ENCODE assay signal across 9 cellular contexts in genomic region chr9:73133042-73133651, GRCh38. TPM values are rescaled to one million over a fixed set of nuclear protein-coding genes. Genes with fewer than 3 reads are reported as not detected.
DNase-seq lines count a peak whose midpoint lies in the region; ATAC-seq, FAIRE-seq and TF ChIP-seq lines count a peak whose summit lies in the region.
"Had no signal": no experiment of that assay in that cellular context is flagged by ENCODE, and none has a peak within 500 bp of the region (broad histone marks: within the 10 kb centered on the region; RNA-seq: fewer than 3 reads in every experiment).

No MANE protein-coding gene starts in this region.

- CTCF ChIA-PET in activated CD4-positive, alpha-beta T cell treated with anti-CD3 and anti-CD28 coated beads, Interleukin-2, amount 10 ng/mL, durations not matched to agents 7 days and 5 days (lab: Charles Lee): interaction anchor here (1.2 to 2.0 kb wide), 5 partner anchors 9 to 20 kb away, joined by 3 to 11 read pairs (median 3); no protein-coding TSS in a partner anchor
- CTCF ChIA-PET in T-cell (lab: Charles Lee): interaction anchor here (0.7 to 1.8 kb wide), 12 partner anchors 10 to 217 kb away, joined by 3 to 17 read pairs (median 6); no protein-coding TSS in a partner anchor

- FAIRE-seq in frontal cortex (lab: Jason Lieb, UNC): peak; percentile 80

- H3K27ac Mint-ChIP-seq in activated CD4-positive, alpha-beta T cell treated with anti-CD3 and anti-CD28 coated beads, Interleukin-2, amount 10 ng/mL, durations not matched to agents 7 days and 5 days: peak overlapping the region; percentile 94
- peak overlapping the region; percentile 95 to 97 for H3K27ac Mint-ChIP-seq in T-cell

- POLR2A ChIA-PET in activated CD4-positive, alpha-beta T cell treated with anti-CD3 and anti-CD28 coated beads, Interleukin-2, amount 10 ng/mL, durations not matched to agents 7 days and 5 days (lab: Charles Lee): no interaction called here
- POLR2A ChIA-PET in T-cell (lab: Charles Lee): interaction anchor here (0.6 to 4.1 kb wide), 11 partner anchors 10 to 39 kb away, joined by 3 to 69 read pairs (median 5); partner anchors contain the start of gene ANXA1 (in 2 of the 2)

- no peak for DNase-seq in activated CD4-positive, alpha-beta T cell treated with anti-CD3 and anti-CD28 coated beads, Interleukin-2, amount 10 ng/mL, durations not matched to agents 7 days and 5 days
- no peak for DNase-seq in activated CD4-positive, alpha-beta T cell treated with anti-CD3 and anti-CD28 coated beads for 4 hours
- DNase-seq in T-cell: no peak
- DNase-seq in frontal cortex (ENCODE audit: low spot score in 2 of 2): no peak
- no peak for DNase-seq in thoracic aorta (ENCODE audit: low spot score)
- no peak for DNase-seq in COR-L47 (lab: John Stamatoyannopoulos, UW)
- no peak for DNase-seq in cortex of kidney (lab: John Stamatoyannopoulos, UW)

- H3K27me3 Mint-ChIP-seq in activated CD4-positive, alpha-beta T cell treated with anti-CD3 and anti-CD28 coated beads, Interleukin-2, amount 10 ng/mL, durations not matched to agents 7 days and 5 days: no peaks in the 10 kb centered on the region
- H3K27me3 Mint-ChIP-seq in T-cell: no peaks in the 10 kb centered on the region

- H3K27ac ChIP-seq in thoracic aorta: peak overlapping the region; percentile 67 to 74
- H3K27ac ChIP-seq: C4-2B had no signal

- no peaks in the 10 kb centered on the region for H3K9me3 Mint-ChIP-seq in activated CD4-positive, alpha-beta T cell treated with anti-CD3 and anti-CD28 coated beads, Interleukin-2, amount 10 ng/mL, durations not matched to agents 7 days and 5 days
- no peaks in the 10 kb centered on the region for H3K9me3 Mint-ChIP-seq in T-cell

- no peaks in the 10 kb centered on the region for H3K36me3 ChIP-seq in thoracic aorta

- no peaks in the 10 kb centered on the region for H3K27me3 ChIP-seq in thoracic aorta (replicated peaks; ENCODE audit: insufficient read depth)

- no peak for TF ChIP-seq CTCF in thoracic aorta (IDR thresholded peaks at IDR 0.05)

- ATAC-seq in T-cell (replicated peaks in 1 of 4): no peak
- ATAC-seq in thoracic aorta (ENCODE audit: insufficient number of reproducible peaks, low FRiP score, low read depth): no peak
- no peak for ATAC-seq in GM21529 (IDR thresholded peaks at IDR 0.05; ENCODE audit: unreplicated experiment)

- peaks cover 7% of the 10 kb centered on the region in 2 donors for H3K4me1 ChIP-seq in thoracic aorta (ENCODE audit: control insufficient read depth in 1 of 2, low read depth in 2 of 2)

- peaks cover 30% of the 10 kb centered on the region for H3K4me1 Mint-ChIP-seq in activated CD4-positive, alpha-beta T cell treated with anti-CD3 and anti-CD28 coated beads, Interleukin-2, amount 10 ng/mL, durations not matched to agents 7 days and 5 days
- peaks cover 18 to 48% (median 29%) of the 10 kb centered on the region in 3 donors for H3K4me1 Mint-ChIP-seq in T-cell

- H3K36me3 Mint-ChIP-seq in activated CD4-positive, alpha-beta T cell treated with anti-CD3 and anti-CD28 coated beads, Interleukin-2, amount 10 ng/mL, durations not matched to agents 7 days and 5 days (ENCODE audit: low read depth): no peaks in the 10 kb centered on the region
- no peaks in the 10 kb centered on the region for H3K36me3 Mint-ChIP-seq in T-cell

- no peaks in the 10 kb centered on the region for H3K9me3 ChIP-seq in thoracic aorta

- peak overlapping the region; percentile 80 for H3K4me3 Mint-ChIP-seq in activated CD4-positive, alpha-beta T cell treated with anti-CD3 and anti-CD28 coated beads, Interleukin-2, amount 10 ng/mL, durations not matched to agents 7 days and 5 days
- H3K4me3 Mint-ChIP-seq in T-cell: peak overlapping the region; percentile 81 to 88 (median 84)

- peak overlapping the region; percentile 73 for H3K4me3 ChIP-seq in thoracic aorta

RNA-seq across cellular contexts. Expression of gene ANXA1, which starts 18.5 kb away (rescaled TPM):
- 100 to 1,000 TPM; 106 to 116 TPM for total RNA-seq in activated CD4-positive, alpha-beta T cell treated with anti-CD3 and anti-CD28 coated beads, Interleukin-2, amount 10 ng/mL, durations not matched to agents 7 days and 5 days
- total RNA-seq in T-cell (100 to 1,000 TPM; 173 to 570 (median 200) TPM), frontal cortex (8.2 TPM), thoracic aorta (100 to 1,000 TPM; 485 to 668 TPM)

Comparison
In these comparisons a context has a peak if more than half of its experiments do, and no peak if none do; other contexts are left out.
1. RNA of gene ANXA1, which starts 18.5 kb away (total RNA-seq): 485 to 668 TPM in thoracic aorta, 173 to 570 TPM in T-cell and 106 to 116 TPM in activated CD4-positive, alpha-beta T cell treated with anti-CD3 and anti-CD28 coated beads, Interleukin-2, amount 10 ng/mL, durations not matched to agents 7 days and 5 days; 8.2 TPM in frontal cortex (single experiment); every median in the first group is over 10 times any median in the second.